In genomic region chr3:184584001-184584891, GRCh38 we compare ENCODE assay signal across 9 cellular contexts. TPM values are rescaled to one million over a fixed set of nuclear protein-coding genes. Genes with fewer than 3 reads are reported as not detected.
DNase-seq lines count a peak whose midpoint lies in the region; ATAC-seq and TF ChIP-seq lines count a peak whose summit lies in the region.
"Had no signal": no experiment of that assay in that cellular context is flagged by ENCODE, and none has a peak within 500 bp of the region (broad histone marks: within the 10 kb centered on the region; RNA-seq: fewer than 3 reads in every experiment).

No MANE protein-coding gene starts in this region.

- TF ChIP-seq CTCF in stomach (IDR thresholded peaks at IDR 0.05) (peak in 1 of 7 experiments; percentile 9), omental fat pad (IDR thresholded peaks at IDR 0.05) (no peak)

- no peaks in the 10 kb centered on the region for H3K36me3 ChIP-seq in adipocyte (ENCODE audit: control insufficient read depth, insufficient read depth, low read length, severe bottlenecking)
- peaks cover 22 to 33% (median 28%) of the 10 kb centered on the region in 4 donors for H3K36me3 ChIP-seq in stomach

- ATAC-seq in HG02678 (IDR thresholded peaks at IDR 0.05; ENCODE audit: unreplicated experiment) (no peak), omental fat pad (ENCODE audit: low FRiP score) (no peak)

- H3K27me3 ChIP-seq in adipocyte (replicated peaks; ENCODE audit: control insufficient read depth, insufficient read depth, low read length) (no peaks in the 10 kb centered on the region), stomach (peaks cover 0 to 15% (median 0%) of the 10 kb centered on the region in 3 donors)

- WGBS in stomach, 5 donors, result 49 to 53% (median 52%) methylated on average over 32 to 43 of the region's 43 CpGs

- H3K9me3 ChIP-seq in adipocyte (ENCODE audit: control insufficient read depth, low read length) (no peaks in the 10 kb centered on the region), stomach (no peaks in the 10 kb centered on the region)

- peak overlapping the region in 4 of 5 donors; percentile 27 to 83 (median 62) for H3K27ac ChIP-seq in stomach

- peak overlapping the region; percentile 51 for H3K9ac ChIP-seq in adipocyte (ENCODE audit: low read length)

- DNase-seq in NCI-H1105 treated with DMSO at 0.1 percent for 48 hours (lab: John Stamatoyannopoulos, UW) (peak; percentile 13), NCI-H1105 (lab: John Stamatoyannopoulos, UW) (no peak), adipocyte (ENCODE audit: low read depth) (no peak), islet precursor cell (peak; percentile 84), stomach (no peak), omental fat pad (ENCODE audit: low spot score) (no peak)
- DNase-seq in activated CD4-positive, alpha-beta T cell treated with anti-CD3 and anti-CD28 coated beads for 1 hour, result no peak
- DNase-seq: AML-193 had no signal

- intact Hi-C loops in stomach (cut with DNase I; ENCODE audit: low total_unique reads), result no loop called here

- peak overlapping the region; percentile 89 for H3K4me3 ChIP-seq in adipocyte (ENCODE audit: low read length)
- H3K4me3 ChIP-seq in stomach, result peak overlapping the region; percentile 51 to 55 (median 52)

- no peak for TF ChIP-seq POLR2A in stomach (IDR thresholded peaks at IDR 0.05)

- no peak for TF ChIP-seq EP300 in stomach (IDR thresholded peaks at IDR 0.05)

- H3K4me1 ChIP-seq in adipocyte (ENCODE audit: control insufficient read depth, insufficient read depth, low read length), result peaks cover 9% of the 10 kb centered on the region
- H3K4me1 ChIP-seq in stomach, result peaks cover 4 to 44% (median 26%) of the 10 kb centered on the region in 4 donors

RNA-seq across cellular contexts. Expression of gene EPHB3, which starts 22.7 kb away (rescaled TPM):
- total RNA-seq in stomach (10 to 100 TPM; 20.4 to 33.3 (median 22.8) TPM), omental fat pad (1 to 10 TPM in 3 of 4 donors, under 1 TPM in 1; 0.79 to 3.1 (median 2.1) TPM)
- 10 to 100 TPM in 1 of 3 donors, 1 to 10 TPM in 2; 2.9 to 25.1 (median 8.5) TPM for polyA plus RNA-seq in stomach

Comparison
In these comparisons a context has a peak if more than half of its experiments do, and no peak if none do; other contexts are left out.
1. DNase-seq: peak in NCI-H1105 treated with DMSO at 0.1 percent for 48 hours (single experiment) and islet precursor cell (single experiment); none in NCI-H1105 (single experiment), adipocyte (single experiment), stomach (single experiment), activated CD4-positive, alpha-beta T cell treated with anti-CD3 and anti-CD28 coated beads for 1 hour (single experiment) and omental fat pad (single experiment).
2. RNA of gene EPHB3, which starts 22.7 kb away (total RNA-seq): 20.4 to 33.3 TPM in stomach; 0.79 to 3.1 TPM in omental fat pad; every median in the first group is over 4 times any median in the second.